8 cellular contexts compared by ENCODE assay signal in genomic region chr7:2757904-2758672, GRCh38.
DNase-seq lines count a peak whose midpoint lies in the region; ATAC-seq and TF ChIP-seq lines count a peak whose summit lies in the region.

No MANE protein-coding gene starts in this region.

- H3K4me1 ChIP-seq in cardiac muscle cell (ENCODE audit: low read depth) = peaks cover 41% of the 10 kb centered on the region
- H3K4me1 ChIP-seq in gastrocnemius medialis = peaks cover 44 to 45% of the 10 kb centered on the region in 2 donors

- intact Hi-C loops in gastrocnemius medialis (cut with DNase I; ENCODE audit: low total_unique reads) = loop anchor here (2.0 kb wide), 1 partner anchor 19 kb away; no protein-coding TSS in a partner anchor

- peak; percentile 83 for DNase-seq in COLO668 (lab: John Stamatoyannopoulos, UW; ENCODE audit: unreplicated experiment)
- DNase-seq in RKO (ENCODE audit: low spot score) = peak; percentile 91
- DNase-seq in activated naive CD4-positive, alpha-beta T cell treated with Interleukin-2 at 50 U/mL for 16 hours = peak; percentile 80
- DNase-seq in cardiac muscle cell (ENCODE audit: low read depth in 1 of 2, low spot score in 1 of 2) = peak; percentile 55 to 96
- DNase-seq in gastrocnemius medialis = peak in 1 of 2 donors; percentile 57
- DNase-seq in mesenteric fat pad (ENCODE audit: low spot score) = no peak

- ATAC-seq in GM19438 (IDR thresholded peaks at IDR 0.05; ENCODE audit: low read depth, unreplicated experiment) = peak; percentile 63
- ATAC-seq in HG03460 (IDR thresholded peaks at IDR 0.05; ENCODE audit: unreplicated experiment) = peak; percentile 78
- ATAC-seq in gastrocnemius medialis = peak; percentile 63 to 70

- in situ Hi-C loops in gastrocnemius medialis (cut with MboI; ENCODE audit: low sequenced_read_pairs in 4 of 4) = no loop called here

- H3K4me3 ChIP-seq in cardiac muscle cell = no peak overlapping the region
- H3K4me3 ChIP-seq in gastrocnemius medialis = peak overlapping the region in 3 of 4 donors; percentile 3 to 13 (median 7)

- H3K9me3 ChIP-seq in cardiac muscle cell (ENCODE audit: low read depth) (no peaks in the 10 kb centered on the region), gastrocnemius medialis (no peaks in the 10 kb centered on the region)

- TF ChIP-seq CTCF in cardiac muscle cell (IDR thresholded peaks at IDR 0.05; ENCODE audit: low read depth, low read length) (no peak), gastrocnemius medialis (IDR thresholded peaks at IDR 0.05 in 4 of 5, conservative IDR thresholded peaks at IDR 0.05 in 1 of 5) (no peak)

- no peaks in the 10 kb centered on the region for H3K27me3 ChIP-seq in cardiac muscle cell
- H3K27me3 ChIP-seq in gastrocnemius medialis = no peaks in the 10 kb centered on the region

- no peak for TF ChIP-seq POLR2A in gastrocnemius medialis (IDR thresholded peaks at IDR 0.05)

- peak overlapping the region; percentile 81 for H3K27ac ChIP-seq in cardiac muscle cell
- H3K27ac ChIP-seq in gastrocnemius medialis = peak overlapping the region; percentile 75 to 86 (median 82)

- H3K36me3 ChIP-seq in cardiac muscle cell (no peaks in the 10 kb centered on the region), gastrocnemius medialis (no peaks in the 10 kb centered on the region)
